In the genomic region with DNA sequence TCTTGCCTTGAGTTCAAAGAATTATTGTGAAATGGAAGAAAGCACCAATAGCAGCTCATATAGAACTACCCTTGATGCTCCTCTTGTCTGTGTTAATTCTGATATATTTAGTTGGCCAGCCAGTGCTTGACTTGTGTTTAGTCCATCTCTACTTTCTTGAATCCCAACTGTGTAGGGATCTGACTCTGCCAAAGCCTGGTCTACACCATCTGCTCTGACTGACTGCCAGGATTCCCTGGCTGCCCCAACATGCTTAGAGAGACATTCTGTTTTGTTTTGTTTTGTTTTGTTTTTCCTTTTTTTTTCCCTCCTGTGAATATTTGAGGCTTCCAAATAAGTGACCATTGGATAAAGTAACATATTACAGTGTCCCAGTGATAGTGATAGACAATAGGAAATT, we compare ENCODE assay signal across 17 cellular contexts.
A peak's percentile ranks its signal among the peaks of the same experiment; 100 is the strongest.
DNase-seq lines count a peak whose midpoint lies in the region; ATAC-seq and TF ChIP-seq lines count a peak whose summit lies in the region.
"Had no signal": no experiment of that assay in that cellular context is flagged by ENCODE, and none has a peak within 500 bp of the region (broad histone marks: within the 10 kb centered on the region; RNA-seq: fewer than 3 reads in every experiment).

No MANE protein-coding gene starts in this region.

- H3F3A ChIP-seq in MM.1S (ENCODE audit: insufficient read depth, low read length): no peaks in the 10 kb centered on the region

- no peak overlapping the region for H3K9ac ChIP-seq in MM.1S (ENCODE audit: low read length)
- H3K9ac ChIP-seq: BLaER1 treated with 17β-estradiol and CSF1 and Interleukin-3, amounts not matched to agents 10 nM and 100 nM; GM23248 had no signal

- TF ChIP-seq CTCF in MM.1S (IDR thresholded peaks at IDR 0.05; ENCODE audit: low read length) (no peak), gastroesophageal sphincter (IDR thresholded peaks at IDR 0.05) (no peak)

- H3K27ac ChIP-seq in MM.1S (ENCODE audit: low read length) (no peak overlapping the region), gastroesophageal sphincter (no peak overlapping the region)
- H3K27ac ChIP-seq: 22Rv1; A549; BLaER1 treated with 17β-estradiol and CSF1 and Interleukin-3, amounts not matched to agents 10 nM and 100 nM; GM23248; HL-60 had no signal

- no peaks in the 10 kb centered on the region for H3K4me1 ChIP-seq in MM.1S (ENCODE audit: low read length)
- H3K4me1 ChIP-seq in gastroesophageal sphincter: no peaks in the 10 kb centered on the region
- H3K4me1 ChIP-seq: A549; BLaER1 treated with 17β-estradiol and CSF1 and Interleukin-3, amounts not matched to agents 10 nM and 100 nM; HAP-1 had no signal

- no peak overlapping the region for H2AFZ ChIP-seq in MM.1S (ENCODE audit: low read length)
- H2AFZ ChIP-seq: GM23248 had no signal

- H3K9me2 ChIP-seq in MM.1S (replicated peaks; ENCODE audit: insufficient read depth, low read length): no peaks in the 10 kb centered on the region

- TF ChIP-seq POLR2A in gastroesophageal sphincter (IDR thresholded peaks at IDR 0.05): no peak

- no peaks in the 10 kb centered on the region for H4K20me1 ChIP-seq in MM.1S (ENCODE audit: insufficient read depth, low read length)
- H4K20me1 ChIP-seq: BLaER1 treated with 17β-estradiol and CSF1 and Interleukin-3, amounts not matched to agents 10 nM and 100 nM had no signal

- TF ChIP-seq EP300 in gastroesophageal sphincter (IDR thresholded peaks at IDR 0.05): no peak

- ATAC-seq in gastroesophageal sphincter: no peak
- ATAC-seq: A549; CD8-positive, alpha-beta T cell had no signal

- no peak overlapping the region for H3K4me2 ChIP-seq in MM.1S (ENCODE audit: low read depth, low read length)
- H3K4me2 ChIP-seq: A549; BLaER1 treated with 17β-estradiol and CSF1 and Interleukin-3, amounts not matched to agents 10 nM and 100 nM had no signal

- DNase-seq in Ammon's horn (ENCODE audit: low spot score) (peak; percentile 14), NCI-H1694 (lab: John Stamatoyannopoulos, UW) (peak; percentile 67), NCI-H446 (lab: John Stamatoyannopoulos, UW) (peak; percentile 84 to 89), cerebellar nuclear complex (lab: John Stamatoyannopoulos, UW) (peak; percentile 17 to 88), NCI-H748 (lab: John Stamatoyannopoulos, UW; ENCODE audit: unreplicated experiment) (no peak), MM.1S (no peak), AG08395 (ENCODE audit: low spot score) (no peak)
- DNase-seq: CD8-positive, alpha-beta T cell; DMS153; DMS79 treated with DMSO at 0.1 percent for 48 hours; GM23248 had no signal

- H3K36me3 ChIP-seq in MM.1S (replicated peaks; ENCODE audit: insufficient read depth, low read length) (no peaks in the 10 kb centered on the region), gastroesophageal sphincter (no peaks in the 10 kb centered on the region)
- H3K36me3 ChIP-seq: BLaER1 treated with 17β-estradiol and CSF1 and Interleukin-3, amounts not matched to agents 10 nM and 100 nM; HAP-1 had no signal

- no peaks in the 10 kb centered on the region for H3K9me3 ChIP-seq in MM.1S (replicated peaks; ENCODE audit: insufficient read depth, low read length)
- H3K9me3 ChIP-seq in gastroesophageal sphincter: no peaks in the 10 kb centered on the region
- H3K9me3 ChIP-seq: A549; BLaER1 treated with 17β-estradiol and CSF1 and Interleukin-3, amounts not matched to agents 10 nM and 100 nM; HAP-1 had no signal

- H3K4me3 ChIP-seq in MM.1S (ENCODE audit: low read length): no peak overlapping the region
- H3K4me3 ChIP-seq in gastroesophageal sphincter: no peak overlapping the region
- H3K4me3 ChIP-seq: A549; BLaER1 treated with 17β-estradiol and CSF1 and Interleukin-3, amounts not matched to agents 10 nM and 100 nM; GM23248; HAP-1 had no signal

- H3K27me3 ChIP-seq in MM.1S (replicated peaks; ENCODE audit: insufficient read depth, low read length) (no peaks in the 10 kb centered on the region), gastroesophageal sphincter (no peaks in the 10 kb centered on the region)
- H3K27me3 ChIP-seq: BLaER1 treated with 17β-estradiol and CSF1 and Interleukin-3, amounts not matched to agents 10 nM and 100 nM had no signal

- H3K79me2 ChIP-seq in MM.1S (ENCODE audit: low read length): no peaks in the 10 kb centered on the region

Comparison
In these comparisons a context has a peak if more than half of its experiments do, and no peak if none do; other contexts are left out.
1. DNase-seq: peak in Ammon's horn (single experiment), NCI-H1694 (single experiment), NCI-H446 (2 of 2) and cerebellar nuclear complex (2 of 2); none in NCI-H748 (single experiment), MM.1S (single experiment) and AG08395 (single experiment).